ENCODE assay signal across 25 cellular contexts in the genomic region with DNA sequence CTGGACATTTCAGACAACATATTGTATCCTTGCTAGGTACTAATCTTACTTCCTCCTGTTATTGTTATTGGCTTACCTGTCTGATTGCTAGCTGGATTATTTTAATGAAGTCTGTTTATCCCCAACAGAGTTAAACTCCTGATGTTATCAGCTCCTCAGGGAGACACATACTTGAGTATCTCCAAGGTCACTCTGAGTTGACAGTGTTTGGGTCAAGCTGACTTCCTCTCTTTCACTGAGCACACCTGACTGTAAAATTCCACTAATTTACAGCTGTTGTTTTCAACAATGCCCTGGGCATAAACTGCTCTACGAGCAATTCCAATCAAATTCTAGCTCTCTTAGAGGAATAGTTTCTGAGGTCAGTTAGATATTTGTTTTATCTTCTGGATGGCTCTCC. TPM values are rescaled to one million over a fixed set of nuclear protein-coding genes. Genes with fewer than 3 reads are reported as not detected.
DNase-seq lines count a peak whose midpoint lies in the region; FAIRE-seq and TF ChIP-seq lines count a peak whose summit lies in the region.
"Had no signal": no experiment of that assay in that cellular context is flagged by ENCODE, and none has a peak within 500 bp of the region (broad histone marks: within the 10 kb centered on the region; RNA-seq: fewer than 3 reads in every experiment).

No MANE protein-coding gene starts in this region.

- peaks cover 0 to 8% of the 10 kb centered on the region in 2 experiments for H3K36me3 ChIP-seq in endothelial cell of umbilical vein (ENCODE audit: control insufficient read depth in 2 of 2, extremely low read depth in 1 of 2, insufficient read depth in 2 of 2, low read length in 2 of 2)
- H3K36me3 ChIP-seq in SJCRH30 = 0 out of 2 replicates have a peak, but pooled peaks cover 2% of the 10 kb centered on the region

- H3K36me3 Mint-ChIP-seq in mesothelial cell of epicardium = peaks cover 54% of the 10 kb centered on the region

- H3K4me1 Mint-ChIP-seq in mesothelial cell of epicardium = no peaks in the 10 kb centered on the region
- H3K4me1 Mint-ChIP-seq: H9 had no signal

- CTCF ChIA-PET in endothelial cell of umbilical vein (lab: Charles Lee) = no interaction called here

- H3K9me1 ChIP-seq in endothelial cell of umbilical vein (replicated peaks; ENCODE audit: control insufficient read depth, extremely low read depth, insufficient read depth, low read length) = no peaks in the 10 kb centered on the region

- H3K27me3 ChIP-seq in endothelial cell of umbilical vein (ENCODE audit: control insufficient read depth in 2 of 2, insufficient read depth in 2 of 2, low read length in 2 of 2) (no peaks in the 10 kb centered on the region), SJCRH30 (no peaks in the 10 kb centered on the region)
- H3K27me3 ChIP-seq: BLaER1 had no signal

- DNase-seq in NCI-H82 (lab: John Stamatoyannopoulos, UW) (peak; percentile 2), NCI-H82 treated with DMSO at 0.1 percent for 48 hours (lab: John Stamatoyannopoulos, UW; ENCODE audit: unreplicated experiment) (no peak), M059J (ENCODE audit: low read depth) (peak; percentile 29), endothelial cell of umbilical vein (ENCODE audit: low read depth, low spot score) (peak; percentile 6), mesothelial cell of epicardium (ENCODE audit: low spot score in 2 of 2, unreplicated experiment in 2 of 2) (no peak), ecto neural progenitor cell (ENCODE audit: low spot score) (no peak), iPS-NIHi7 (ENCODE audit: extremely low spot score) (no peak), SJCRH30 (no peak)
- DNase-seq: Caco-2; CD4-positive, CD25-positive, alpha-beta regulatory T cell; CD8-positive, alpha-beta T cell; DMS 273 treated with DMSO at 0.1 percent for 48 hours; DMS79; EL; GDM1; GM23248; H9 had no signal

- no peak overlapping the region for H3K4me3 Mint-ChIP-seq in mesothelial cell of epicardium
- H3K4me3 Mint-ChIP-seq: B cell; CD4-positive, CD25-positive, alpha-beta regulatory T cell; CD8-positive, alpha-beta T cell; H9 had no signal

- peaks cover 7% of the 10 kb centered on the region for H3K9me3 Mint-ChIP-seq in mesothelial cell of epicardium
- H3K9me3 Mint-ChIP-seq: CD8-positive, alpha-beta T cell had no signal

- no peaks in the 10 kb centered on the region for H4K20me1 ChIP-seq in endothelial cell of umbilical vein (replicated peaks; ENCODE audit: control insufficient read depth, extremely low read depth, insufficient read depth, low read length)

- POLR2A ChIA-PET in endothelial cell of umbilical vein (lab: Charles Lee) = no interaction called here

- dilution Hi-C loops in endothelial cell of umbilical vein (cut with MboI; ENCODE audit: extremely low pct_ligation_motif_present, low sequenced_read_pairs) = no loop called here

- H2AFZ ChIP-seq in endothelial cell of umbilical vein (ENCODE audit: low read depth, low read length) = no peak overlapping the region
- H2AFZ ChIP-seq: GM23248 had no signal

- intact Hi-C loops in endothelial cell of umbilical vein (cut with micrococcal nuclease) = no loop called here

- H3K79me2 ChIP-seq in endothelial cell of umbilical vein (ENCODE audit: control insufficient read depth, insufficient read depth, low read length) = peaks cover 3% of the 10 kb centered on the region

- no peak for TF ChIP-seq POLR2A in endothelial cell of umbilical vein (IDR thresholded peaks at IDR 0.05; ENCODE audit: low read depth, low read length)

- no peak for FAIRE-seq in endothelial cell of umbilical vein (lab: Jason Lieb, UNC)
- FAIRE-seq: A204.1, GM12878, GM19239 had no signal

- no peak overlapping the region for H3K4me3 ChIP-seq in endothelial cell of umbilical vein (replicated peaks in 1 of 3; ENCODE audit: insufficient read depth in 1 of 3, low read depth in 1 of 3, low read length in 3 of 3)
- no peak overlapping the region for H3K4me3 ChIP-seq in SJCRH30
- H3K4me3 ChIP-seq: BLaER1, GM12878, GM23248 had no signal

- no peaks in the 10 kb centered on the region for H3K4me1 ChIP-seq in endothelial cell of umbilical vein (ENCODE audit: control insufficient read depth, extremely low read depth, insufficient read depth, low read length)
- no peaks in the 10 kb centered on the region for H3K4me1 ChIP-seq in SJCRH30
- H3K4me1 ChIP-seq: Caco-2 had no signal

- H3K27me3 Mint-ChIP-seq in mesothelial cell of epicardium (ENCODE audit: low read depth) = no peaks in the 10 kb centered on the region
- H3K27me3 Mint-ChIP-seq: B cell; CD4-positive, CD25-positive, alpha-beta regulatory T cell had no signal

- H3K4me2 ChIP-seq in endothelial cell of umbilical vein (ENCODE audit: insufficient read depth, low read length) = no peak overlapping the region
- H3K4me2 ChIP-seq: BLaER1 had no signal

- BruUV-seq in endothelial cell of umbilical vein (replicated peaks; lab: Mats Ljungman, UMichigan) = no TSS peak

- peak overlapping the region; percentile 10 for H3K27ac Mint-ChIP-seq in mesothelial cell of epicardium
- H3K27ac Mint-ChIP-seq: B cell; CD8-positive, alpha-beta T cell; H9 had no signal

- no peaks in the 10 kb centered on the region for H3K9me3 ChIP-seq in endothelial cell of umbilical vein (replicated peaks; ENCODE audit: control insufficient read depth, insufficient read depth, low read length)
- H3K9me3 ChIP-seq in SJCRH30 (replicated peaks) = no peaks in the 10 kb centered on the region
- H3K9me3 ChIP-seq: Caco-2 had no signal

- H3K27ac ChIP-seq in endothelial cell of umbilical vein (ENCODE audit: insufficient read depth, low read depth, low read length) (no peak overlapping the region), SJCRH30 (no peak overlapping the region)
- H3K27ac ChIP-seq: 22Rv1, BLaER1, C4-2B, GM23248 had no signal

- no peak for TF ChIP-seq CTCF in endothelial cell of umbilical vein (IDR thresholded peaks at IDR 0.05; ENCODE audit: extremely low read depth in 1 of 2, insufficient read depth in 1 of 2, low read depth in 1 of 2, low read length in 2 of 2)
- no peak for TF ChIP-seq CTCF in mesothelial cell of epicardium (IDR thresholded peaks at IDR 0.05; ENCODE audit: unreplicated experiment)

- H3K9ac ChIP-seq in endothelial cell of umbilical vein (replicated peaks; ENCODE audit: extremely low read depth, insufficient read depth, low read length) = no peak overlapping the region
- H3K9ac ChIP-seq: BLaER1, GM23248 had no signal

TF ChIP-seq in endothelial cell of umbilical vein, 7 proteins besides CTCF, POLR2A, EP300 and RAD21:
- no peak for TF ChIP-seq MYC (IDR thresholded peaks at IDR 0.05; ENCODE audit: low read depth, low read length)

RNA-seq across cellular contexts. Expression of a gene that starts 9.6 kb away (rescaled TPM):
- 185 and 299 TPM in 2 replicates for total RNA-seq in M059J (2014; rRNA removed; shearing (Covaris generic))
- 57.1 and 60.6 TPM in 2 replicates for total RNA-seq in endothelial cell of umbilical vein
- 29.4 and 29.9 TPM in 2 replicates for polyA plus RNA-seq in endothelial cell of umbilical vein
- polyA plus RNA-seq in endothelial cell of umbilical vein (2011; cell fraction: cytosol; rRNA removed) = 116 and 121 TPM in 2 replicates
- 34.7 and 49.8 TPM in 2 replicates for polyA plus RNA-seq in endothelial cell of umbilical vein (2011; cell fraction: nucleus; rRNA removed)
- polyA plus RNA-seq in endothelial cell of umbilical vein (2012) = 43.8 and 75.3 TPM in 2 replicates
- 18.4 and 26.9 TPM in 2 replicates for polyA minus RNA-seq in endothelial cell of umbilical vein
- polyA minus RNA-seq in endothelial cell of umbilical vein (2011; cell fraction: cytosol; rRNA and poly(A)+ RNA removed) = 22.0 TPM
- polyA minus RNA-seq in endothelial cell of umbilical vein (2011; cell fraction: nucleus; rRNA and poly(A)+ RNA removed) = 8.0 and 8.4 TPM in 2 replicates
- 47.3 to 51.5 TPM (median 49.0 TPM) in 3 replicates for total RNA-seq in mesothelial cell of epicardium
- total RNA-seq in SJCRH30 (2014; rRNA removed; shearing (Covaris generic)) = 45.8 and 53.3 TPM in 2 replicates

RNA-seq across cellular contexts. Expression of a gene that starts 15.7 kb away (rescaled TPM):
- 526 and 639 TPM in 2 replicates for total RNA-seq in M059J (2014; rRNA removed; shearing (Covaris generic))
- total RNA-seq in endothelial cell of umbilical vein = 374 and 405 TPM in 2 replicates
- 491 and 585 TPM in 2 replicates for polyA plus RNA-seq in endothelial cell of umbilical vein
- 543 and 644 TPM in 2 replicates for polyA plus RNA-seq in endothelial cell of umbilical vein (2011; cell fraction: cytosol; rRNA removed)
- 338 and 394 TPM in 2 replicates for polyA plus RNA-seq in endothelial cell of umbilical vein (2011; cell fraction: nucleus; rRNA removed)
- 347 and 441 TPM in 2 replicates for polyA plus RNA-seq in endothelial cell of umbilical vein (2012)
- polyA minus RNA-seq in endothelial cell of umbilical vein = 623 and 669 TPM in 2 replicates
- polyA minus RNA-seq in endothelial cell of umbilical vein (2011; cell fraction: cytosol; rRNA and poly(A)+ RNA removed) = 376 TPM
- polyA minus RNA-seq in endothelial cell of umbilical vein (2011; cell fraction: nucleus; rRNA and poly(A)+ RNA removed) = 100 and 141 TPM in 2 replicates
- 322 to 340 TPM (median 329 TPM) in 3 replicates for total RNA-seq in mesothelial cell of epicardium
- total RNA-seq in SJCRH30 (2014; rRNA removed; shearing (Covaris generic)) = 435 and 468 TPM in 2 replicates

RNA-seq across cellular contexts. Expression of a gene that starts 41.7 kb away (rescaled TPM):
- 0.76 and 1.3 TPM in 2 replicates for total RNA-seq in M059J (2014; rRNA removed; shearing (Covaris generic))
- total RNA-seq in endothelial cell of umbilical vein (1.6 and 3.4 TPM in 2 replicates), mesothelial cell of epicardium (10.6 to 12.7 TPM (median 11.8 TPM) in 3 replicates)
- 4.5 and 4.9 TPM in 2 replicates for polyA plus RNA-seq in endothelial cell of umbilical vein
- polyA plus RNA-seq in endothelial cell of umbilical vein (2011; cell fraction: cytosol; rRNA removed) = 8.4 and 8.9 TPM in 2 replicates
- 10.7 and 11.6 TPM in 2 replicates for polyA plus RNA-seq in endothelial cell of umbilical vein (2011; cell fraction: nucleus; rRNA removed)
- polyA plus RNA-seq in endothelial cell of umbilical vein (2012) = 12.8 and 15.0 TPM in 2 replicates
- 6.1 and 6.8 TPM in 2 replicates for polyA minus RNA-seq in endothelial cell of umbilical vein
- polyA minus RNA-seq in endothelial cell of umbilical vein (2011; cell fraction: cytosol; rRNA and poly(A)+ RNA removed) = 1.4 TPM
- 9.0 and 10.1 TPM in 2 replicates for polyA minus RNA-seq in endothelial cell of umbilical vein (2011; cell fraction: nucleus; rRNA and poly(A)+ RNA removed)
- total RNA-seq in SJCRH30 (2014; rRNA removed; shearing (Covaris generic)) = 6.1 and 6.8 TPM in 2 replicates
- total RNA-seq: H4 had no signal

Comparison
In these comparisons a context has a peak if more than half of its experiments do, and no peak if none do; other contexts are left out.
1. DNase-seq: peak in NCI-H82 (single experiment), M059J (single experiment) and endothelial cell of umbilical vein (single experiment); none in NCI-H82 treated with DMSO at 0.1 percent for 48 hours (single experiment), mesothelial cell of epicardium (0 of 2), ecto neural progenitor cell (single experiment), iPS-NIHi7 (single experiment) and SJCRH30 (0 of 2).